In the genomic region with DNA sequence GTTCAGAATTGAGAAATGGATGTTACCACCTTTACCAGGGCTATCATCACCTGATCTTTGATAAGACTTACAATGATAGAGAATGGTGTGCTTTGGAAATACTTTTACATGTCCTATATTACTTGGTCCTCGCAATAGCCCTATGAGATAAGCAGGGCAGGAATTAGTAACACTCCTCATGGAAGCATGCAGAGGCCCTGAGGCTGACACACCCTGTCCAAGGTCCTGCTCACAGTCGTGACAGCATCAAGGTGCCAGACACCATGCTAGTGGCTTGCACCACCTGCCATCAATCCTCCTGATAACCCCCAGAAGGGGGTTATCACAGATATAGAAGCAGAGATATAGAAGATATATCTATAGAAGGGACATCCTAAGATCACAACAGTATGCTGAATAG, we compare ENCODE assay signal across 22 cellular contexts.
"Had no signal": no experiment of that assay in that cellular context is flagged by ENCODE, and none has a peak within 500 bp of the region (broad histone marks: within the 10 kb centered on the region; RNA-seq: fewer than 3 reads in every experiment).

No MANE protein-coding gene starts in this region.

- H3K27ac ChIP-seq: cardiac muscle cell, lower lobe of right lung, thyroid gland, WERI-Rb-1 had no signal

- ATAC-seq: activated CD8-positive, alpha-beta memory T cell treated with anti-CD3 and anti-CD28 coated beads, Interleukin-2, amount 10 ng/mL, durations not matched to agents 7 days and 5 days; activated CD8-positive, alpha-beta T cell treated with anti-CD3 and anti-CD28 coated beads for 36 hours; left lobe of liver; lower lobe of right lung; natural killer cell treated with Interleukin-12 subunit alpha and Interleukin-12 subunit beta and Interleukin-15 and Interleukin-18, amount 100 ng/mL, for 72 hours; stimulated activated naive CD8-positive, alpha-beta T cell treated with anti-CD3 and anti-CD28 coated beads, Interleukin-15, Interleukin-2, amounts not matched to agents 100 U/mL and 50 U/mL, for 24 hours had no signal

- DNase-seq: activated CD4-positive, alpha-beta T cell treated with anti-CD3 and anti-CD28 coated beads, Interleukin-2, amount 10 ng/mL, durations not matched to agents 7 days and 5 days; activated CD4-positive, CD25-positive, alpha-beta regulatory T cell treated with anti-CD3 and anti-CD28 coated beads, Interleukin-2, amount 50 U/mL, for 72 hours; activated CD8-positive, alpha-beta memory T cell treated with anti-CD3 and anti-CD28 coated beads, Interleukin-2, amount 10 ng/mL, durations not matched to agents 7 days and 5 days; activated CD8-positive, alpha-beta T cell treated with anti-CD3 and anti-CD28 coated beads for 36 hours; activated effector memory CD4-positive, alpha-beta T cell treated with anti-CD3 and anti-CD28 coated beads, Interleukin-2, amount 50 U/mL, for 16 hours; activated naive CD4-positive, alpha-beta T cell treated with anti-CD3 and anti-CD28 coated beads, Interleukin-2, amount 10 ng/mL, durations not matched to agents 7 days and 5 days; activated T-cell treated with anti-CD3 and anti-CD28 coated beads for 4 hours; amygdala; cortex of kidney; kidney; lower lobe of right lung; midbrain; stimulated activated CD4-positive, alpha-beta T cell treated with anti-CD3 and anti-CD28 coated beads, Interleukin-12 subunit alpha, Interleukin-12 subunit beta, amount 100 ng/mL, for 4 hours; stimulated activated CD4-positive, alpha-beta T cell treated with anti-CD3 and anti-CD28 coated beads, Interleukin-4, amount 100 ng/mL, for 4 hours; stimulated activated naive CD8-positive, alpha-beta T cell treated with anti-CD3 and anti-CD28 coated beads, Interleukin-15, Interleukin-2, amounts not matched to agents 100 U/mL and 50 U/mL, for 24 hours; substantia nigra; thyroid gland; WERI-Rb-1 had no signal

- H3K4me1 ChIP-seq: lower lobe of right lung, thyroid gland had no signal

- H3K4me3 ChIP-seq: cardiac muscle cell, lower lobe of right lung, thyroid gland had no signal

- H3K36me3 ChIP-seq: cardiac muscle cell, lower lobe of right lung, thyroid gland had no signal

- FAIRE-seq: kidney, urothelium cell line had no signal

- H3K9me3 ChIP-seq: lower lobe of right lung, thyroid gland had no signal

- H3K27me3 ChIP-seq: cardiac muscle cell, thyroid gland had no signal
